27 cellular contexts compared by ENCODE assay signal in the genomic region with DNA sequence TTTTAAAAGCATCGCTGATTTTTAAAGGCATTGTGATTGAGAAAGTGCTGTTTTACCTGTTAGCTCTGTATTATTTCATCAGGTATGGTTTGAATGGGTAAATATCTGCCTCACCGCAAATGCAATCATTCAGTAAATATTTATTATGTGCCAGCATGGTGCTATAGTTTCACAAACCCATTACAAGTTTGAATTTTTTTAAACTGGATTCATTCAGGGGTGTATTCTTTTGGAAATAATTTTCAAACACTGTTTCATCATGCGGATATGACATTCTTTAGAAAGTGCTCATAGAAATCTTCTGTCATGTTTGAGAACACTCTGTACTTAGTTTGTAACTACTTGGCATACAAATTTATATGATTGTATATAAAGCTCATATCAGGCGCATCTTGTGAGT. TPM values are rescaled to one million over a fixed set of nuclear protein-coding genes. Genes with fewer than 3 reads are reported as not detected.
DNase-seq lines count a peak whose midpoint lies in the region; ATAC-seq, FAIRE-seq and TF ChIP-seq lines count a peak whose summit lies in the region.
"Had no signal": no experiment of that assay in that cellular context is flagged by ENCODE, and none has a peak within 500 bp of the region (broad histone marks: within the 10 kb centered on the region; RNA-seq: fewer than 3 reads in every experiment).

No MANE protein-coding gene starts in this region.

- no peaks in the 10 kb centered on the region for H3K27me3 Mint-ChIP-seq in GM23338 (ENCODE audit: insufficient read depth, low read depth, poor library complexity)
- H3K27me3 Mint-ChIP-seq: activated CD4-positive, alpha-beta T cell treated with anti-CD3 and anti-CD28 coated beads for 36 hours had no signal

- H4K20me1 ChIP-seq in GM23338 (replicated peaks; ENCODE audit: insufficient read depth): no peaks in the 10 kb centered on the region

- H3K27ac Mint-ChIP-seq in GM23338: no peak overlapping the region
- H3K27ac Mint-ChIP-seq: activated CD4-positive, alpha-beta T cell treated with anti-CD3 and anti-CD28 coated beads for 36 hours; CD8-positive, alpha-beta T cell; naive B cell had no signal

- H3K4me3 ChIP-seq in skeletal muscle satellite cell (ENCODE audit: low read length): no peak overlapping the region
- H3K4me3 ChIP-seq in GM23338: no peak overlapping the region
- H3K4me3 ChIP-seq: Peyer's patch, SJSA1, vagina had no signal

- no peak for ATAC-seq in GM23338
- ATAC-seq: activated CD4-positive, alpha-beta T cell treated with anti-CD3 and anti-CD28 coated beads for 36 hours; CD8-positive, alpha-beta T cell had no signal

- peak overlapping the region; percentile 68 for H3K9ac ChIP-seq in skeletal muscle satellite cell (ENCODE audit: low read depth, low read length)

- H3K36me3 ChIP-seq in skeletal muscle satellite cell (ENCODE audit: insufficient read depth, low read length) (no peaks in the 10 kb centered on the region), GM23338 (ENCODE audit: insufficient read depth) (no peaks in the 10 kb centered on the region)
- H3K36me3 ChIP-seq: Peyer's patch, SJSA1, vagina had no signal

- no peaks in the 10 kb centered on the region; the same call in 2 of the 3 replicates for H3K36me3 Mint-ChIP-seq in GM23338 (ENCODE audit: low read depth)
- H3K36me3 Mint-ChIP-seq: CD8-positive, alpha-beta T cell; naive B cell had no signal

- H3K4me3 Mint-ChIP-seq in GM23338: no peak overlapping the region
- H3K4me3 Mint-ChIP-seq: activated CD4-positive, alpha-beta T cell treated with anti-CD3 and anti-CD28 coated beads for 36 hours; CD8-positive, alpha-beta T cell; naive B cell had no signal

- no peak overlapping the region for H2AFZ ChIP-seq in GM23338

- H3F3A ChIP-seq in GM23338 (replicated peaks; ENCODE audit: low read depth): no peaks in the 10 kb centered on the region

- H3K4me2 ChIP-seq in skeletal muscle satellite cell (ENCODE audit: low read length): peak overlapping the region; percentile 50
- no peak overlapping the region for H3K4me2 ChIP-seq in GM23338

- H3K9me3 Mint-ChIP-seq in GM23338: peaks cover 5% of the 10 kb centered on the region; the same call in 2 of the 3 replicates
- H3K9me3 Mint-ChIP-seq: CD8-positive, alpha-beta T cell had no signal

- TF ChIP-seq CTCF in VCaP (conservative IDR thresholded peaks at IDR 0.05): no peak
- no peak for TF ChIP-seq CTCF in GM23338 (conservative IDR thresholded peaks at IDR 0.05; ENCODE audit: low read depth in 2 of 2)

- no peaks in the 10 kb centered on the region for H3K9me3 ChIP-seq in skeletal muscle satellite cell (replicated peaks; ENCODE audit: low read length)
- H3K9me3 ChIP-seq: Peyer's patch, SJSA1, vagina had no signal

- TF ChIP-seq POLR2A in H54 (IDR thresholded peaks at IDR 0.05; ENCODE audit: low read depth, low read length): no peak

- no peaks in the 10 kb centered on the region for H3K9me2 ChIP-seq in GM23338 (ENCODE audit: insufficient read depth)

- H3K27me3 ChIP-seq in skeletal muscle satellite cell (ENCODE audit: control insufficient read depth, insufficient read depth, low read length) (no peaks in the 10 kb centered on the region), GM23338 (ENCODE audit: insufficient read depth) (no peaks in the 10 kb centered on the region)
- H3K27me3 ChIP-seq: Peyer's patch, SJSA1, vagina had no signal

- H3K79me2 ChIP-seq in GM23338 (replicated peaks; ENCODE audit: insufficient read depth): no peaks in the 10 kb centered on the region

- no peaks in the 10 kb centered on the region for H3K4me1 Mint-ChIP-seq in GM23338
- H3K4me1 Mint-ChIP-seq: activated CD4-positive, alpha-beta T cell treated with anti-CD3 and anti-CD28 coated beads for 36 hours; naive B cell had no signal

- no peak for FAIRE-seq in H54 (lab: Jason Lieb, UNC)
- FAIRE-seq: GM12892 had no signal

- peaks cover 38% of the 10 kb centered on the region for H3K4me1 ChIP-seq in skeletal muscle satellite cell (ENCODE audit: control insufficient read depth, insufficient read depth, low read length)
- H3K4me1 ChIP-seq in GM23338 (ENCODE audit: insufficient read depth): no peaks in the 10 kb centered on the region
- H3K4me1 ChIP-seq: Peyer's patch had no signal

- H3K27ac ChIP-seq in VCaP: peak overlapping the region; percentile 90
- H3K27ac ChIP-seq in GM23338 (ENCODE audit: low read depth): no peak overlapping the region
- H3K27ac ChIP-seq: Peyer's patch, SJSA1, vagina had no signal

- DNase-seq in HCEC 1CT: peak; percentile 58
- peak; percentile 74 for DNase-seq in iris pigment epithelial cell (ENCODE audit: low read depth)
- DNase-seq in GM23338 (ENCODE audit: low spot score): no peak
- no peak for DNase-seq in H54 (ENCODE audit: insufficient read length, low spot score)
- DNase-seq in NCI-H510A (lab: John Stamatoyannopoulos, UW): no peak
- DNase-seq: activated CD4-positive, alpha-beta T cell treated with anti-CD3 and anti-CD28 coated beads for 36 hours; activated naive CD4-positive, alpha-beta T cell treated with anti-CD3 and anti-CD28 coated beads, Interleukin-2, amount 50 U/mL, for 16 hours; aorta; CD8-positive, alpha-beta T cell; central memory CD4-positive, alpha-beta T cell; DMS79; Kasumi-1; mesendoderm; naive B cell; NCI-H1092 treated with DMSO at 0.1 percent for 48 hours; NCI-H2029 treated with DMSO at 0.1 percent for 48 hours; NK-92 treated with Interleukin-12 subunit alpha and Interleukin-12 subunit beta, amount 100 ng/mL, for 24 hours; occipital lobe; Peyer's patch; retina; stimulated activated CD8-positive, alpha-beta memory T cell treated with anti-CD3 and anti-CD28 coated beads, Interleukin-4, amount 100 ng/mL, for 48 hours had no signal

TF ChIP-seq in GM23338, 12 proteins besides CTCF, POLR2A, EP300 and RAD21:
- TF ChIP-seq EZH2phosphoT487 (IDR thresholded peaks at IDR 0.05; ENCODE audit: unreplicated experiment) (no peak), POLR2AphosphoS5 (IDR thresholded peaks at IDR 0.05; ENCODE audit: low read depth) (no peak), CREB1 (CRISPR knock-in tag; IDR thresholded peaks at IDR 0.05; ENCODE audit: low read depth) (no peak)

RNA-seq across cellular contexts. Expression of gene LIMCH1, which starts 37.2 kb away (rescaled TPM):
- total RNA-seq in skeletal muscle satellite cell (2012; rRNA removed): 1.5 and 4.4 TPM in 2 replicates
- total RNA-seq in GM23338 (2014; rRNA removed; shearing (Covaris generic)): 1.5 and 4.4 TPM in 2 replicates
- polyA plus RNA-seq in GM23338 (2016; fragmentation: Nextera tagmentation; extraction: Ambion mirVana): 1.5 and 1.7 TPM in 2 replicates
- total RNA-seq: activated CD4-positive, alpha-beta T cell treated with anti-CD3 and anti-CD28 coated beads for 36 hours; CD8-positive, alpha-beta T cell; T-helper 1 cell treated with Interleukin-12 subunit alpha and Interleukin-12 subunit beta and Interleukin-4 antibody, amounts not matched to agents 30 ng/mL and 1 ng/mL, for 36 hours had no signal

Comparison
In these comparisons a context has a peak if more than half of its experiments do, and no peak if none do; other contexts are left out.
1. DNase-seq: peak in HCEC 1CT (single experiment) and iris pigment epithelial cell (single experiment); none in GM23338 (single experiment), H54 (single experiment) and NCI-H510A (single experiment).